1 cellular context compared by ENCODE assay signal in the genomic region with DNA sequence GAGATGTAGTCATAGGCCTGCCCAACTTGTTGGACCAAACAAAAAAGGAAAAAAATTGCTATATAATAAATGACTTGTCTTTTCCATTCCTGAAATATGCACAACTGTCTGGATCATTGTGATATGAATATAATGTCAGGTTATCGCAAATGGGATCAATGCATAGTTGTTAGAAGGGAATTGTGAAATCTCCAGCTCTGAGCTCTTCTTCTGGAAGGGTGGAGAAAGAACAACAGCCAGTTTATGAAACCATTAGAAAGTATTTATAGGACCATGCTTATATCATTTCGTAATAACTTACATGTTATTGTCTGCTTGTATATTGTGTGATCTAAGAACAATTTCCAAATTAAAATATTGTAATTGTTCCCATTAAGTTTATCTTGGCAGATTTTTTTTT.
TF ChIP-seq lines count a peak whose summit lies in the region.

No MANE protein-coding gene starts in this region.

TF ChIP-seq in IMR-90, 13 proteins besides CTCF, POLR2A, EP300 and RAD21:
- TF ChIP-seq MAFK (IDR thresholded peaks at IDR 0.05; ENCODE audit: low read depth, low read length) (no peak), CEBPB (IDR thresholded peaks at IDR 0.05; ENCODE audit: low read depth, low read length) (peak; percentile 73)
